12 cellular contexts compared by ENCODE assay signal in genomic region chr5:107557051-107557658, GRCh38.
DNase-seq lines count a peak whose midpoint lies in the region; ATAC-seq and TF ChIP-seq lines count a peak whose summit lies in the region.
"Had no signal": no experiment of that assay in that cellular context is flagged by ENCODE, and none has a peak within 500 bp of the region (broad histone marks: within the 10 kb centered on the region; RNA-seq: fewer than 3 reads in every experiment).

No MANE protein-coding gene starts in this region.

- no peak overlapping the region for H2BK120ac ChIP-seq in H9 (ENCODE audit: low read depth, low read length, poor library complexity, severe bottlenecking)

- no peak overlapping the region for H4K8ac ChIP-seq in H9 (replicated peaks; ENCODE audit: insufficient read length, low read depth, low read length)

- no peak overlapping the region for H3K56ac ChIP-seq in H9 (ENCODE audit: insufficient read length, low read depth, low read length)

- H3K4ac ChIP-seq in H9 (ENCODE audit: low read depth, low read length): no peak overlapping the region

- H3K27me3 Mint-ChIP-seq in H9 (ENCODE audit: low read depth): no peaks in the 10 kb centered on the region
- H3K27me3 Mint-ChIP-seq in progenitor cell of endocrine pancreas: no peaks in the 10 kb centered on the region
- H3K27me3 Mint-ChIP-seq: central memory CD8-positive, alpha-beta T cell had no signal

- H2BK5ac ChIP-seq in H9 (ENCODE audit: insufficient read length, low read length): no peak overlapping the region

- TF ChIP-seq CTCF in H9 (conservative IDR thresholded peaks at IDR 0.05) (no peak), RWPE1 (conservative IDR thresholded peaks at IDR 0.05; ENCODE audit: low read depth) (no peak), progenitor cell of endocrine pancreas (IDR thresholded peaks at IDR 0.05; ENCODE audit: unreplicated experiment) (no peak)

- H3K27ac ChIP-seq in H9 (ENCODE audit: insufficient read length, low read depth, low read length) (no peak overlapping the region), RWPE1 (peak overlapping the region; percentile 47)
- H3K27ac ChIP-seq: testis had no signal

- WGBS in H9 (ENCODE audit: extremely low coverage, insufficient read length, low lambda C conversion rate): no CpG with 5 or more reads among the region's 11 CpGs

- H4K20me1 ChIP-seq in H9 (ENCODE audit: control insufficient read depth, insufficient read depth, insufficient read length): no peaks in the 10 kb centered on the region

- no peak overlapping the region for H2AFZ ChIP-seq in H9 (ENCODE audit: low read length)

- H3K9me3 ChIP-seq in H9 (ENCODE audit: control insufficient read depth, low read depth, low read length): no peaks in the 10 kb centered on the region
- H3K9me3 ChIP-seq: testis had no signal

- H3K36me3 Mint-ChIP-seq in H9 (ENCODE audit: insufficient read depth in 1 of 3, low read depth in 3 of 3) (no peaks in the 10 kb centered on the region), progenitor cell of endocrine pancreas (ENCODE audit: insufficient read depth) (no peaks in the 10 kb centered on the region)

- H3K23ac ChIP-seq in H9 (ENCODE audit: insufficient read length, low read depth, low read length): no peak overlapping the region

- H2BK20ac ChIP-seq in H9 (ENCODE audit: low read depth, low read length, poor library complexity, severe bottlenecking): no peak overlapping the region

- no peaks in the 10 kb centered on the region for H3K9me3 Mint-ChIP-seq in H9
- no peaks in the 10 kb centered on the region for H3K9me3 Mint-ChIP-seq in progenitor cell of endocrine pancreas (ENCODE audit: low read depth)
- H3K9me3 Mint-ChIP-seq: central memory CD8-positive, alpha-beta T cell had no signal

- H3K9ac ChIP-seq in H9 (ENCODE audit: extremely low read depth, insufficient read length, low read length): no peak overlapping the region

- H4K5ac ChIP-seq in H9 (ENCODE audit: insufficient read length, low read depth, low read length): no peak overlapping the region

- no peaks in the 10 kb centered on the region for H3K79me1 ChIP-seq in H9 (ENCODE audit: insufficient read depth, low read depth, low read length, poor library complexity, severe bottlenecking)

- H3K14ac ChIP-seq in H9 (ENCODE audit: insufficient read depth, low read length): 0 out of 2 replicates have a peak overlapping the region, but pooled peaks have one; percentile 44

- CTCF ChIA-PET in RWPE1 (lab: Yijun Ruan, JAX): interaction anchor here (0.6 to 1.6 kb wide), 3 partner anchors 11 to 62 kb away, joined by 3 to 6 read pairs (median 5); no protein-coding TSS in a partner anchor

- H3K18ac ChIP-seq in H9 (ENCODE audit: insufficient read length, low read depth, low read length): no peak overlapping the region

- H2BK12ac ChIP-seq in H9 (ENCODE audit: insufficient read length, low read depth, low read length): no peak overlapping the region

- 0 out of 2 replicates have a peak overlapping the region, but pooled peaks have one; percentile 69 for H2BK15ac ChIP-seq in H9 (ENCODE audit: low read depth, low read length)

- no peak overlapping the region for H3K4me2 ChIP-seq in H9 (ENCODE audit: insufficient read depth, insufficient read length, low read length)

- DNase-seq in H9 (peak; percentile 71), RWPE1 (ENCODE audit: low spot score) (peak; percentile 86), glomerular visceral epithelial cell (ENCODE audit: extremely low spot score) (peak; percentile 88), progenitor cell of endocrine pancreas (ENCODE audit: low spot score, unreplicated experiment) (no peak)
- DNase-seq: activated CD4-positive, alpha-beta T cell treated with anti-CD3 and anti-CD28 coated beads for 48 hours; NCI-H446 treated with DMSO at 0.1 percent for 48 hours; testis had no signal

- no peaks in the 10 kb centered on the region for H3K23me2 ChIP-seq in H9 (ENCODE audit: insufficient read length, low read depth, low read length, poor library complexity, severe bottlenecking)

- H2AK5ac ChIP-seq in H9 (ENCODE audit: insufficient read length, low read length): no peak overlapping the region

- H4K91ac ChIP-seq in H9 (ENCODE audit: insufficient read length, low read depth, low read length): no peak overlapping the region

- ATAC-seq in HG03159 (IDR thresholded peaks at IDR 0.05; ENCODE audit: unreplicated experiment): no peak
- ATAC-seq in GM19463 (IDR thresholded peaks at IDR 0.05; ENCODE audit: unreplicated experiment): no peak
- ATAC-seq in GM21367 (IDR thresholded peaks at IDR 0.05; ENCODE audit: unreplicated experiment): no peak
- ATAC-seq in HG02981 (IDR thresholded peaks at IDR 0.05; ENCODE audit: unreplicated experiment): no peak

- H3K4me1 ChIP-seq in H9 (ENCODE audit: insufficient read depth, low read length): no peaks in the 10 kb centered on the region; the same call in 1 of the 2 replicates
- H3K4me1 ChIP-seq: testis had no signal

- H3K27ac Mint-ChIP-seq in H9: peak overlapping the region; percentile 27 to 89 (median 44); a peak in 6 of 7 replicates
- H3K27ac Mint-ChIP-seq in progenitor cell of endocrine pancreas: peak overlapping the region; percentile 31

- no peak overlapping the region for H3K4me3 Mint-ChIP-seq in H9
- H3K4me3 Mint-ChIP-seq in progenitor cell of endocrine pancreas (ENCODE audit: low read depth): no peak overlapping the region
- H3K4me3 Mint-ChIP-seq: central memory CD8-positive, alpha-beta T cell had no signal

- H3K4me1 Mint-ChIP-seq in H9 (peaks cover 59 to 64% of the 10 kb centered on the region in 2 experiments), progenitor cell of endocrine pancreas (ENCODE audit: low read depth) (peaks cover 8% of the 10 kb centered on the region)
- H3K4me1 Mint-ChIP-seq: central memory CD8-positive, alpha-beta T cell had no signal

- H3K79me2 ChIP-seq in H9 (ENCODE audit: insufficient read depth, low read length): no peaks in the 10 kb centered on the region

- H3K27me3 ChIP-seq in H9 (ENCODE audit: insufficient read depth, low read length): no peaks in the 10 kb centered on the region
- H3K27me3 ChIP-seq: testis had no signal

- no peak overlapping the region for H3T11ph ChIP-seq in H9 (ENCODE audit: low read length)

- POLR2A ChIA-PET in RWPE1 (lab: Yijun Ruan, JAX; ENCODE audit: low non-redundant PET): interaction anchor here (1.2 kb wide), 1 partner anchor 15 kb away, joined by 3 read pairs; no protein-coding TSS in a partner anchor
